17 cellular contexts compared by ENCODE assay signal in the genomic region with DNA sequence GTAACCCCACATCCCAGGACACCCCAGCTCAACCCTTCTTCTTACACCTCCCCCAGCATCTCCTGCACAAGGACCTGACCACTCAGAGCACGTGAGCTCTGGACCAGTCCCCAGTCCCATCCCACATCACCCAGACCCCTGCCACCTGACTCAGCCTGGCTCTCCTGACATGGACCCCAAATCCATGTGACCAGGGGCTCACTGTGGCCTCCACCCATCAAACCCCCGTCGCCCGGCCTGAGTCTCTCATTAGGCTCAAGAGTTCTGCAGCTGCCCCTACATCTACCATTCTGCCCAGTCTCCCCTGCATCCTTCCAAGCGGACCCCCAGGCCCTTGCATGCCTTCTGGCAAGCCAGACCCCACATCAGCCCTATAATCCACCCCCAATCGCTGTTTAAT. TPM values are rescaled to one million over a fixed set of nuclear protein-coding genes. Genes with fewer than 3 reads are reported as not detected.
DNase-seq lines count a peak whose midpoint lies in the region; ATAC-seq and TF ChIP-seq lines count a peak whose summit lies in the region.
"Had no signal": no experiment of that assay in that cellular context is flagged by ENCODE, and none has a peak within 500 bp of the region (broad histone marks: within the 10 kb centered on the region; RNA-seq: fewer than 3 reads in every experiment).

No MANE protein-coding gene starts in this region.

- no peak overlapping the region for H3K4me3 ChIP-seq in ACC112 (ENCODE audit: low read depth, low read length)
- H3K4me3 ChIP-seq in BLaER1 treated with 17β-estradiol and CSF1 and Interleukin-3, amounts not matched to agents 10 nM and 100 nM, result no peak overlapping the region
- H3K4me3 ChIP-seq: GM23338 had no signal

- H3K27me3 Mint-ChIP-seq in natural killer cell (ENCODE audit: low read depth in 2 of 2), result peaks cover 31 to 39% of the 10 kb centered on the region in 2 donors

- H3K36me3 Mint-ChIP-seq in activated naive CD4-positive, alpha-beta T cell treated with anti-CD3 and anti-CD28 coated beads, Interleukin-2, amount 50 U/mL, for 72 hours, result peaks cover 28 to 35% of the 10 kb centered on the region in 2 donors
- H3K36me3 Mint-ChIP-seq in natural killer cell, result no peaks in the 10 kb centered on the region

- no peak for ATAC-seq in activated naive CD4-positive, alpha-beta T cell treated with anti-CD3 and anti-CD28 coated beads, Interleukin-2, amount 50 U/mL, for 72 hours
- ATAC-seq in natural killer cell (no peak), omental fat pad (ENCODE audit: low FRiP score) (no peak), GM18909 (IDR thresholded peaks at IDR 0.05; ENCODE audit: poor library complexity, unreplicated experiment) (no peak), GM19455 (IDR thresholded peaks at IDR 0.05; ENCODE audit: unreplicated experiment) (no peak)
- ATAC-seq: GM23338, SK-N-SH treated with all-trans-retinoic acid at 6 μM for 48 hours had no signal

- DNase-seq in activated naive CD4-positive, alpha-beta T cell treated with anti-CD3 and anti-CD28 coated beads, Interleukin-2, amount 50 U/mL, for 72 hours (ENCODE audit: low spot score in 2 of 2), result no peak
- DNase-seq in natural killer cell (no peak), omental fat pad (ENCODE audit: low spot score) (no peak), NCI-H128 (lab: John Stamatoyannopoulos, UW; ENCODE audit: unreplicated experiment) (no peak)
- DNase-seq: activated gamma-delta T cell; cerebellar nuclear complex; glutamatergic neuron; KBM-7; NCI-H146; stimulated activated CD4-positive, alpha-beta T cell treated with anti-CD3 and anti-CD28 coated beads, Interleukin-2, amount 100 ng/mL, for 48 hours had no signal

- H3K27ac ChIP-seq in ACC112 (ENCODE audit: low read depth, low read length), result peak overlapping the region; percentile 87; the same call in 1 of the 2 replicates
- no peak overlapping the region for H3K27ac ChIP-seq in BLaER1 treated with 17β-estradiol and CSF1 and Interleukin-3, amounts not matched to agents 10 nM and 100 nM
- H3K27ac ChIP-seq: epithelial cell of prostate had no signal

- H4K20me1 ChIP-seq in BLaER1 treated with 17β-estradiol and CSF1 and Interleukin-3, amounts not matched to agents 10 nM and 100 nM, result peaks cover 0 to 53% (median 0%) of the 10 kb centered on the region in 11 experiments; a peak in 6 of 22 replicates

- no peaks in the 10 kb centered on the region for H3K9me3 Mint-ChIP-seq in activated naive CD4-positive, alpha-beta T cell treated with anti-CD3 and anti-CD28 coated beads, Interleukin-2, amount 50 U/mL, for 72 hours
- H3K9me3 Mint-ChIP-seq in natural killer cell, result no peaks in the 10 kb centered on the region
- H3K9me3 Mint-ChIP-seq: GM23338 had no signal

- H3K9me3 ChIP-seq in BLaER1 treated with 17β-estradiol and CSF1 and Interleukin-3, amounts not matched to agents 10 nM and 100 nM (replicated peaks in 1 of 11), result no peaks in the 10 kb centered on the region

- H3K4me1 Mint-ChIP-seq in natural killer cell, result peaks cover 21 to 46% of the 10 kb centered on the region in 2 donors

- H3K9ac ChIP-seq in BLaER1 treated with 17β-estradiol and CSF1 and Interleukin-3, amounts not matched to agents 10 nM and 100 nM, result no peak overlapping the region

- H3K36me3 ChIP-seq in ACC112 (ENCODE audit: insufficient read depth, low read length), result no peaks in the 10 kb centered on the region
- no peaks in the 10 kb centered on the region for H3K36me3 ChIP-seq in BLaER1 treated with 17β-estradiol and CSF1 and Interleukin-3, amounts not matched to agents 10 nM and 100 nM

- H3K4me3 Mint-ChIP-seq in natural killer cell, result peak overlapping the region; percentile 25
- H3K4me3 Mint-ChIP-seq: GM23338 had no signal

- no peak for TF ChIP-seq CTCF in natural killer cell (IDR thresholded peaks at IDR 0.05)
- no peak for TF ChIP-seq CTCF in omental fat pad (IDR thresholded peaks at IDR 0.05)

- H3K27ac Mint-ChIP-seq in activated naive CD4-positive, alpha-beta T cell treated with anti-CD3 and anti-CD28 coated beads, Interleukin-2, amount 50 U/mL, for 72 hours, result peak overlapping the region; percentile 5 to 78
- peak overlapping the region in 1 of 2 donors; percentile 9 for H3K27ac Mint-ChIP-seq in natural killer cell
- H3K27ac Mint-ChIP-seq: GM23338 had no signal

- no peak overlapping the region for H2AFZ ChIP-seq in ACC112 (ENCODE audit: low read length, unreplicated experiment)
- H2AFZ ChIP-seq: GM23338 had no signal

- H3K79me2 ChIP-seq in ACC112 (ENCODE audit: control insufficient read depth, insufficient read depth, low read length, unreplicated experiment), result peaks cover 28% of the 10 kb centered on the region

- intact Hi-C loops in natural killer cell (cut with micrococcal nuclease), result loop anchor here (5.0 kb wide), 1 partner anchor 39 kb away; the partner anchor contains the start of gene CASTOR1

- H3K27me3 ChIP-seq in ACC112 (ENCODE audit: insufficient read depth, low read length), result no peaks in the 10 kb centered on the region
- H3K27me3 ChIP-seq in BLaER1 treated with 17β-estradiol and CSF1 and Interleukin-3, amounts not matched to agents 10 nM and 100 nM, result peaks cover 33 to 67% (median 42%) of the 10 kb centered on the region in 11 experiments

- peaks cover 73% of the 10 kb centered on the region for H3K4me1 ChIP-seq in ACC112 (ENCODE audit: control insufficient read depth, insufficient read depth, low read length, unreplicated experiment)
- H3K4me1 ChIP-seq in BLaER1 treated with 17β-estradiol and CSF1 and Interleukin-3, amounts not matched to agents 10 nM and 100 nM, result peaks cover 48 to 77% (median 55%) of the 10 kb centered on the region in 10 experiments

- peak overlapping the region; percentile 21 to 99 (median 72); a peak in 20 of 22 replicates for H3K4me2 ChIP-seq in BLaER1 treated with 17β-estradiol and CSF1 and Interleukin-3, amounts not matched to agents 10 nM and 100 nM
- H3K4me2 ChIP-seq: GM23338 had no signal

RNA-seq across cellular contexts. Expression of gene LIF, which starts 1.9 kb away (rescaled TPM):
- total RNA-seq in activated naive CD4-positive, alpha-beta T cell treated with anti-CD3 and anti-CD28 coated beads, Interleukin-2, amount 50 U/mL, for 72 hours, result 100 to 1,000 TPM in 1 of 2 donors, 10 to 100 TPM in 1; 68.9 to 522 TPM
- total RNA-seq in natural killer cell (1 to 10 TPM; 2.0 to 2.7 (median 2.6) TPM), omental fat pad (10 to 100 TPM in 2 of 4 donors, 1 to 10 TPM in 2; 1.3 to 74.7 (median 24.4) TPM)

RNA-seq across cellular contexts. Expression of gene OSM, which starts 18.2 kb away (rescaled TPM):
- total RNA-seq in activated naive CD4-positive, alpha-beta T cell treated with anti-CD3 and anti-CD28 coated beads, Interleukin-2, amount 50 U/mL, for 72 hours, result 10 to 100 TPM; 16.1 to 40.4 TPM
- total RNA-seq in natural killer cell, result 100 to 1,000 TPM in 1 of 3 donors, 10 to 100 TPM in 2; 17.4 to 142 (median 18.1) TPM
- 10 to 100 TPM in 1 of 4 donors, 1 to 10 TPM in 3; 7.1 to 17.8 (median 8.6) TPM for total RNA-seq in omental fat pad
- total RNA-seq: GM23338 had no signal

RNA-seq across cellular contexts. Expression of gene CASTOR1, which starts 40.8 kb away (rescaled TPM):
- total RNA-seq in activated naive CD4-positive, alpha-beta T cell treated with anti-CD3 and anti-CD28 coated beads, Interleukin-2, amount 50 U/mL, for 72 hours, result 1 to 10 TPM; 6.3 to 7.5 TPM
- total RNA-seq in natural killer cell (10 to 100 TPM in 1 of 3 donors, 1 to 10 TPM in 2; 7.0 to 11.9 (median 8.8) TPM), omental fat pad (10 to 100 TPM in 3 of 4 donors, 1 to 10 TPM in 1; 7.1 to 47.9 (median 21.0) TPM)
